Comparison of ENCODE assay signal across 9 cellular contexts in genomic region chr4:5037553-5038551, GRCh38.
DNase-seq lines count a peak whose midpoint lies in the region; ATAC-seq lines count a peak whose summit lies in the region.
"Had no signal": no experiment of that assay in that cellular context is flagged by ENCODE, and none has a peak within 500 bp of the region (broad histone marks: within the 10 kb centered on the region; RNA-seq: fewer than 3 reads in every experiment).

No MANE protein-coding gene starts in this region.

- peaks cover 29% of the 10 kb centered on the region for H3K4me1 ChIP-seq in adipocyte (ENCODE audit: control insufficient read depth, insufficient read depth, low read length)

- in situ Hi-C loops in ACHN (cut with HindIII; ENCODE audit: low pct_ligation_motif_present, low pct_unique_long_range_greater_than_20kb, low sequenced_read_pairs): no loop called here

- no peaks in the 10 kb centered on the region for H3K27me3 ChIP-seq in adipocyte (replicated peaks; ENCODE audit: control insufficient read depth, insufficient read depth, low read length)

- H3K4me3 ChIP-seq in adipocyte (ENCODE audit: low read length): peak overlapping the region; percentile 24

- ATAC-seq in HG03521 (IDR thresholded peaks at IDR 0.05; ENCODE audit: unreplicated experiment): no peak

- no peaks in the 10 kb centered on the region for H3K9me3 ChIP-seq in adipocyte (ENCODE audit: control insufficient read depth, low read length)

- no peak overlapping the region for H3K9ac ChIP-seq in adipocyte (ENCODE audit: low read length)

- no peak overlapping the region for H3K27ac ChIP-seq in caudate nucleus (ENCODE audit: low read depth, low read length)

- DNase-seq in ACHN: peak; percentile 95
- DNase-seq in HS-5 (ENCODE audit: low read depth): peak; percentile 99
- peak; percentile 97 for DNase-seq in adipocyte (ENCODE audit: low read depth)
- DNase-seq in kidney glomerular epithelial cell (lab: John Stamatoyannopoulos, UW): peak; percentile 97
- no peak for DNase-seq in activated effector memory CD4-positive, alpha-beta T cell treated with anti-CD3 and anti-CD28 coated beads, Interleukin-2, amount 50 U/mL, for 16 hours
- no peak for DNase-seq in caudate nucleus (lab: John Stamatoyannopoulos, UW)
- no peak for DNase-seq in germinal center (ENCODE audit: low spot score)
- DNase-seq: activated naive CD8-positive, alpha-beta T cell treated with anti-CD3 and anti-CD28 coated beads, Interleukin-2, amount 10 ng/mL, durations not matched to agents 7 days and 5 days had no signal

- no peaks in the 10 kb centered on the region for H3K36me3 ChIP-seq in adipocyte (ENCODE audit: control insufficient read depth, insufficient read depth, low read length, severe bottlenecking)

Comparison
In these comparisons a context has a peak if more than half of its experiments do, and no peak if none do; other contexts are left out.
1. DNase-seq: peak in ACHN (single experiment), HS-5 (single experiment), adipocyte (single experiment) and kidney glomerular epithelial cell (single experiment); none in activated effector memory CD4-positive, alpha-beta T cell treated with anti-CD3 and anti-CD28 coated beads, Interleukin-2, amount 50 U/mL, for 16 hours (single experiment), caudate nucleus (0 of 61) and germinal center (single experiment).